Comparison of ENCODE assay signal across 1 cellular context in the genomic region with DNA sequence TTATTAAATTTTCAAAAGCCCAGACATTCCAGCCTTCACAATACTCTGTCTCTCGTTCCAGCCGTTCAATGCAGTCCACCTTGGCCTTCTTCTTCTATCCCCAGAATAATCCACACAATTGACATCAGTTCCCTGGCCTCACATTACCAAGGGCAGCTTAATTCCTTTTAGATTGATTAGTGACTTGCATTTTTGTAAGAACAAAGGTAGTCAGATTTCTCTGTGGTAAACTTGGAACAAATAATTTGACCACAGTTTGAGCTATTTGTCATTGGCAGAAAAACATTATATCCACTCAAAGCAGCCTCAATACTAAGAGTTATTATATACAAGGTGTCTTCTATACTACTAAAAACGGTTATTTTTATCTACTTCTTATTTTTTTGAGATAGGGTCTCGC.
TF ChIP-seq lines count a peak whose summit lies in the region.

No MANE protein-coding gene starts in this region.

TF ChIP-seq in GM23338, 12 proteins besides CTCF, POLR2A, EP300 and RAD21:
- no peak for TF ChIP-seq CREB1 (CRISPR knock-in tag; IDR thresholded peaks at IDR 0.05; ENCODE audit: low read depth)
- TF ChIP-seq NANOG (IDR thresholded peaks at IDR 0.05; ENCODE audit: borderline replicate concordance), result no peak
- TF ChIP-seq, protein P1, sequence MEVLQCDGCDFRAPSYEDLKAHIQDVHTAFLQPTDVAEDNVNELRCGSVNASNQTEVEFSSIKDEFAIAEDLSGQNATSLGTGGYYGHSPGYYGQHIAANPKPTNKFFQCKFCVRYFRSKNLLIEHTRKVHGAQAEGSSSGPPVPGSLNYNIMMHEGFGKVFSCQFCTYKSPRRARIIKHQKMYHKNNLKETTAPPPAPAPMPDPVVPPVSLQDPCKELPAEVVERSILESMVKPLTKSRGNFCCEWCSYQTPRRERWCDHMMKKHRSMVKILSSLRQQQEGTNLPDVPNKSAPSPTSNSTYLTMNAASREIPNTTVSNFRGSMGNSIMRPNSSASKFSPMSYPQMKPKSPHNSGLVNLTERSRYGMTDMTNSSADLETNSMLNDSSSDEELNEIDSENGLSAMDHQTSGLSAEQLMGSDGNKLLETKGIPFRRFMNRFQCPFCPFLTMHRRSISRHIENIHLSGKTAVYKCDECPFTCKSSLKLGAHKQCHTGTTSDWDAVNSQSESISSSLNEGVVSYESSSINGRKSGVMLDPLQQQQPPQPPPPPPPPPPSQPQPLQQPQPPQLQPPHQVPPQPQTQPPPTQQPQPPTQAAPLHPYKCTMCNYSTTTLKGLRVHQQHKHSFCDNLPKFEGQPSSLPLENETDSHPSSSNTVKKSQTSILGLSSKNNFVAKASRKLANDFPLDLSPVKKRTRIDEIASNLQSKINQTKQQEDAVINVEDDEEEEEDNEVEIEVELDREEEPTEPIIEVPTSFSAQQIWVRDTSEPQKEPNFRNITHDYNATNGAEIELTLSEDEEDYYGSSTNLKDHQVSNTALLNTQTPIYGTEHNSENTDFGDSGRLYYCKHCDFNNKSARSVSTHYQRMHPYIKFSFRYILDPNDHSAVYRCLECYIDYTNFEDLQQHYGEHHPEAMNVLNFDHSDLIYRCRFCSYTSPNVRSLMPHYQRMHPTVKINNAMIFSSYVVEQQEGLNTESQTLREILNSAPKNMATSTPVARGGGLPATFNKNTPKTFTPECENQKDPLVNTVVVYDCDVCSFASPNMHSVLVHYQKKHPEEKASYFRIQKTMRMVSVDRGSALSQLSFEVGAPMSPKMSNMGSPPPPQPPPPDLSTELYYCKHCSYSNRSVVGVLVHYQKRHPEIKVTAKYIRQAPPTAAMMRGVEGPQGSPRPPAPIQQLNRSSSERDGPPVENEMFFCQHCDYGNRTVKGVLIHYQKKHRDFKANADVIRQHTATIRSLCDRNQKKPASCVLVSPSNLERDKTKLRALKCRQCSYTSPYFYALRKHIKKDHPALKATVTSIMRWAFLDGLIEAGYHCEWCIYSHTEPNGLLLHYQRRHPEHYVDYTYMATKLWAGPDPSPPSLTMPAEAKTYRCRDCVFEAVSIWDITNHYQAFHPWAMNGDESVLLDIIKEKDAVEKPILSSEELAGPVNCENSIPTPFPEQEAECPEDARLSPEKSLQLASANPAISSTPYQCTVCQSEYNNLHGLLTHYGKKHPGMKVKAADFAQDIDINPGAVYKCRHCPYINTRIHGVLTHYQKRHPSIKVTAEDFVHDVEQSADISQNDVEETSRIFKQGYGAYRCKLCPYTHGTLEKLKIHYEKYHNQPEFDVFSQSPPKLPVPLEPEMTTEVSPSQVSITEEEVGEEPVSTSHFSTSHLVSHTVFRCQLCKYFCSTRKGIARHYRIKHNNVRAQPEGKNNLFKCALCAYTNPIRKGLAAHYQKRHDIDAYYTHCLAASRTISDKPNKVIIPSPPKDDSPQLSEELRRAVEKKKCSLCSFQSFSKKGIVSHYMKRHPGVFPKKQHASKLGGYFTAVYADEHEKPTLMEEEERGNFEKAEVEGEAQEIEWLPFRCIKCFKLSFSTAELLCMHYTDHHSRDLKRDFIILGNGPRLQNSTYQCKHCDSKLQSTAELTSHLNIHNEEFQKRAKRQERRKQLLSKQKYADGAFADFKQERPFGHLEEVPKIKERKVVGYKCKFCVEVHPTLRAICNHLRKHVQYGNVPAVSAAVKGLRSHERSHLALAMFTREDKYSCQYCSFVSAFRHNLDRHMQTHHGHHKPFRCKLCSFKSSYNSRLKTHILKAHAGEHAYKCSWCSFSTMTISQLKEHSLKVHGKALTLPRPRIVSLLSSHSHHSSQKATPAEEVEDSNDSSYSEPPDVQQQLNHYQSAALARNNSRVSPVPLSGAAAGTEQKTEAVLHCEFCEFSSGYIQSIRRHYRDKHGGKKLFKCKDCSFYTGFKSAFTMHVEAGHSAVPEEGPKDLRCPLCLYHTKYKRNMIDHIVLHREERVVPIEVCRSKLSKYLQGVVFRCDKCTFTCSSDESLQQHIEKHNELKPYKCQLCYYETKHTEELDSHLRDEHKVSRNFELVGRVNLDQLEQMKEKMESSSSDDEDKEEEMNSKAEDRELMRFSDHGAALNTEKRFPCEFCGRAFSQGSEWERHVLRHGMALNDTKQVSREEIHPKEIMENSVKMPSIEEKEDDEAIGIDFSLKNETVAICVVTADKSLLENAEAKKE (CRISPR knock-in tag; IDR thresholded peaks at IDR 0.05), result no peak
- TF ChIP-seq POLR2AphosphoS5 (IDR thresholded peaks at IDR 0.05; ENCODE audit: low read depth), result no peak
- no peak for TF ChIP-seq JUNB (IDR thresholded peaks at IDR 0.05; ENCODE audit: unreplicated experiment)
- TF ChIP-seq, protein P2, sequence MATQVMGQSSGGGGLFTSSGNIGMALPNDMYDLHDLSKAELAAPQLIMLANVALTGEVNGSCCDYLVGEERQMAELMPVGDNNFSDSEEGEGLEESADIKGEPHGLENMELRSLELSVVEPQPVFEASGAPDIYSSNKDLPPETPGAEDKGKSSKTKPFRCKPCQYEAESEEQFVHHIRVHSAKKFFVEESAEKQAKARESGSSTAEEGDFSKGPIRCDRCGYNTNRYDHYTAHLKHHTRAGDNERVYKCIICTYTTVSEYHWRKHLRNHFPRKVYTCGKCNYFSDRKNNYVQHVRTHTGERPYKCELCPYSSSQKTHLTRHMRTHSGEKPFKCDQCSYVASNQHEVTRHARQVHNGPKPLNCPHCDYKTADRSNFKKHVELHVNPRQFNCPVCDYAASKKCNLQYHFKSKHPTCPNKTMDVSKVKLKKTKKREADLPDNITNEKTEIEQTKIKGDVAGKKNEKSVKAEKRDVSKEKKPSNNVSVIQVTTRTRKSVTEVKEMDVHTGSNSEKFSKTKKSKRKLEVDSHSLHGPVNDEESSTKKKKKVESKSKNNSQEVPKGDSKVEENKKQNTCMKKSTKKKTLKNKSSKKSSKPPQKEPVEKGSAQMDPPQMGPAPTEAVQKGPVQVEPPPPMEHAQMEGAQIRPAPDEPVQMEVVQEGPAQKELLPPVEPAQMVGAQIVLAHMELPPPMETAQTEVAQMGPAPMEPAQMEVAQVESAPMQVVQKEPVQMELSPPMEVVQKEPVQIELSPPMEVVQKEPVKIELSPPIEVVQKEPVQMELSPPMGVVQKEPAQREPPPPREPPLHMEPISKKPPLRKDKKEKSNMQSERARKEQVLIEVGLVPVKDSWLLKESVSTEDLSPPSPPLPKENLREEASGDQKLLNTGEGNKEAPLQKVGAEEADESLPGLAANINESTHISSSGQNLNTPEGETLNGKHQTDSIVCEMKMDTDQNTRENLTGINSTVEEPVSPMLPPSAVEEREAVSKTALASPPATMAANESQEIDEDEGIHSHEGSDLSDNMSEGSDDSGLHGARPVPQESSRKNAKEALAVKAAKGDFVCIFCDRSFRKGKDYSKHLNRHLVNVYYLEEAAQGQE (IDR thresholded peaks at IDR 0.05; ENCODE audit: unreplicated experiment), result no peak
- no peak for TF ChIP-seq EZH2phosphoT487 (IDR thresholded peaks at IDR 0.05; ENCODE audit: unreplicated experiment)
- no peak for TF ChIP-seq ZNF331 (CRISPR knock-in tag; IDR thresholded peaks at IDR 0.05; ENCODE audit: low read depth)
